ENCODE assay signal across 24 cellular contexts in genomic region chr16:82454566-82454965, GRCh38.
"Had no signal": no experiment of that assay in that cellular context is flagged by ENCODE, and none has a peak within 500 bp of the region (broad histone marks: within the 10 kb centered on the region; RNA-seq: fewer than 3 reads in every experiment).

No MANE protein-coding gene starts in this region.

- H3K4me1 Mint-ChIP-seq: activated CD4-positive, alpha-beta memory T cell treated with anti-CD3 and anti-CD28 coated beads, Interleukin-2, amount 10 ng/mL, durations not matched to agents 7 days and 5 days; activated CD4-positive, alpha-beta T cell treated with anti-CD3 and anti-CD28 coated beads, Interleukin-2, amount 10 ng/mL, durations not matched to agents 7 days and 5 days; activated T-helper 17 cell treated with anti-CD3 and anti-CD28 coated beads, Interleukin-2, amount 50 U/mL, for 72 hours; WTC11 had no signal

- H3K9me3 Mint-ChIP-seq: activated CD4-positive, alpha-beta memory T cell treated with anti-CD3 and anti-CD28 coated beads, Interleukin-2, amount 10 ng/mL, durations not matched to agents 7 days and 5 days; activated CD4-positive, alpha-beta T cell treated with anti-CD3 and anti-CD28 coated beads, Interleukin-2, amount 10 ng/mL, durations not matched to agents 7 days and 5 days; activated T-cell treated with anti-CD3 and anti-CD28 coated beads, Interleukin-2, amount 50 U/mL, for 24 hours; activated T-helper 17 cell treated with anti-CD3 and anti-CD28 coated beads, Interleukin-2, amount 50 U/mL, for 72 hours; WTC11 had no signal

- H3K27ac Mint-ChIP-seq: activated CD4-positive, alpha-beta memory T cell treated with anti-CD3 and anti-CD28 coated beads, Interleukin-2, amount 10 ng/mL, durations not matched to agents 7 days and 5 days; activated CD4-positive, alpha-beta T cell treated with anti-CD3 and anti-CD28 coated beads, Interleukin-2, amount 10 ng/mL, durations not matched to agents 7 days and 5 days; activated naive CD8-positive, alpha-beta T cell; activated T-cell treated with anti-CD3 and anti-CD28 coated beads, Interleukin-2, amount 50 U/mL, for 24 hours; activated T-helper 17 cell treated with anti-CD3 and anti-CD28 coated beads, Interleukin-2, amount 50 U/mL, for 72 hours; WTC11 had no signal

- H3K27me3 Mint-ChIP-seq: activated CD4-positive, alpha-beta memory T cell treated with anti-CD3 and anti-CD28 coated beads, Interleukin-2, amount 10 ng/mL, durations not matched to agents 7 days and 5 days had no signal

- H3K4me3 Mint-ChIP-seq: activated CD4-positive, alpha-beta memory T cell treated with anti-CD3 and anti-CD28 coated beads, Interleukin-2, amount 10 ng/mL, durations not matched to agents 7 days and 5 days; activated CD4-positive, alpha-beta T cell treated with anti-CD3 and anti-CD28 coated beads, Interleukin-2, amount 10 ng/mL, durations not matched to agents 7 days and 5 days; activated naive CD8-positive, alpha-beta T cell; activated T-cell treated with anti-CD3 and anti-CD28 coated beads, Interleukin-2, amount 50 U/mL, for 24 hours; activated T-helper 17 cell treated with anti-CD3 and anti-CD28 coated beads, Interleukin-2, amount 50 U/mL, for 72 hours; WTC11 had no signal

- DNase-seq: activated CD4-positive, alpha-beta memory T cell treated with anti-CD3 and anti-CD28 coated beads, Interleukin-2, amount 10 ng/mL, durations not matched to agents 7 days and 5 days; activated CD4-positive, alpha-beta T cell treated with anti-CD3 and anti-CD28 coated beads for 1 hour; activated CD4-positive, alpha-beta T cell treated with anti-CD3 and anti-CD28 coated beads for 4 hours; activated CD4-positive, alpha-beta T cell treated with anti-CD3 and anti-CD28 coated beads, Interleukin-2, amount 10 ng/mL, durations not matched to agents 7 days and 5 days; activated CD4-positive, alpha-beta T cell treated with anti-CD3 and anti-CD28 coated beads, Interleukin-2, amount 50 U/mL, for 4 hours; activated CD8-positive, alpha-beta memory T cell treated with anti-CD3 and anti-CD28 coated beads, Interleukin-2, amount 50 U/mL, for 48 hours; activated effector memory CD4-positive, alpha-beta T cell treated with Interleukin-2 at 50 U/mL for 16 hours; activated gamma-delta T cell treated with Interleukin-2 at 50 U/mL for 16 hours; activated naive CD4-positive, alpha-beta T cell treated with anti-CD3 and anti-CD28 coated beads, Interleukin-2, amount 50 U/mL, for 16 hours; activated naive CD4-positive, alpha-beta T cell treated with Interleukin-2 at 50 U/mL for 16 hours; activated T-cell treated with anti-CD3 and anti-CD28 coated beads for 4 hours; activated T-cell treated with anti-CD3 and anti-CD28 coated beads, Interleukin-2, amount 50 U/mL, for 24 hours; amniotic stem cell; anterior cingulate cortex; brain microvascular endothelial cell; cortex of kidney; dermis blood vessel endothelial cell; effector CD4-positive, alpha-beta T cell; esophagus squamous epithelium; foreskin melanocyte had no signal

- H3K36me3 Mint-ChIP-seq: activated naive CD8-positive, alpha-beta T cell; WTC11 had no signal

- ATAC-seq: activated T-helper 17 cell treated with anti-CD3 and anti-CD28 coated beads, Interleukin-2, amount 50 U/mL, for 72 hours; gastroesophageal sphincter; WTC11 had no signal
